Comparison of ENCODE assay signal across 29 cellular contexts in the genomic region with DNA sequence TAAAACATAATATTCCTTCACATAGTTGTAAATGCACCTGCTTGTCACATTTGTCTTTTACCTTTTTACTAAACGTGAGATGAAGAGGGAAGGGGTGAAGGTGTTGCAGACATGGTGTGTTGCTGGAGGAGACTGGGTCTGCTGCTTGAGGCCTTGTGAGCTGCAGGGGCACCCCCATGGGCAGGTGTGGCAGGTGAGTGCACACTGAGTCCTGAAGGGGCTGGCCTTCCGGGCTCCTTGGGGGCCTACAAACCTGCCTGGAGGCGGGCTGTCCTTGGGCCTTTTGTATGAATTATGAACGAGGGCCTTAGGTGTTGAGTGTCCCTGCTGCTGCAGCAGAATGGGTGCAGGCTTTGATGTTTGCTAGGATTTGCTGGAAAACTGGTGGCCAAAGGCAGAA.
"Had no signal": no experiment of that assay in that cellular context is flagged by ENCODE, and none has a peak within 500 bp of the region (broad histone marks: within the 10 kb centered on the region; RNA-seq: fewer than 3 reads in every experiment).

No MANE protein-coding gene starts in this region.

- H3K27me3 ChIP-seq: dorsolateral prefrontal cortex, gastroesophageal sphincter, heart right ventricle, left lung, neutrophil, right atrium auricular region, thyroid gland, upper lobe of left lung had no signal

- H3K4me3 Mint-ChIP-seq: endodermal cell; stimulated activated naive CD8-positive, alpha-beta T cell treated with anti-CD3 and anti-CD28 coated beads, Interleukin-15, amount 100 ng/mL, for 72 hours had no signal

- ATAC-seq: esophagus mucosa; gastroesophageal sphincter; heart right ventricle; left cardiac atrium; left lung; naive thymus-derived CD4-positive, alpha-beta T cell; sciatic nerve; stimulated activated naive CD8-positive, alpha-beta T cell treated with anti-CD3 and anti-CD28 coated beads, Interleukin-15, amount 100 ng/mL, for 72 hours had no signal

- H3K4me3 ChIP-seq: gastroesophageal sphincter, heart right ventricle, left lung, prostate gland, right atrium auricular region, smooth muscle cell, thyroid gland, upper lobe of left lung had no signal

- DNase-seq: dorsolateral prefrontal cortex; effector CD4-positive, alpha-beta T cell; endodermal cell; foreskin fibroblast; heart right ventricle; hippocampal formation; left cardiac atrium; mesendoderm; midbrain; naive thymus-derived CD4-positive, alpha-beta T cell; stimulated activated CD4-positive, alpha-beta T cell treated with anti-CD3 and anti-CD28 coated beads, Interleukin-12 subunit alpha, Interleukin-12 subunit beta, amount 100 ng/mL, for 4 hours; stimulated activated CD4-positive, alpha-beta T cell treated with anti-CD3 and anti-CD28 coated beads, Interleukin-1b, Interleukin-23, amount 100 ng/mL, for 48 hours; stimulated activated CD4-positive, alpha-beta T cell treated with anti-CD3 and anti-CD28 coated beads, Interleukin-4, amount 100 ng/mL, for 1 hour; stimulated activated CD8-positive, alpha-beta memory T cell treated with anti-CD3 and anti-CD28 coated beads, Interleukin-4, amount 100 ng/mL, for 48 hours; stimulated activated naive CD4-positive, alpha-beta T cell; stimulated activated naive CD8-positive, alpha-beta T cell treated with anti-CD3 and anti-CD28 coated beads, Interleukin-15, amount 100 ng/mL, for 72 hours; thyroid gland; upper lobe of left lung had no signal

- H3K9me3 Mint-ChIP-seq: endodermal cell; nephron; stimulated activated naive CD8-positive, alpha-beta T cell treated with anti-CD3 and anti-CD28 coated beads, Interleukin-15, amount 100 ng/mL, for 72 hours had no signal

- H2AFZ ChIP-seq: parathyroid adenoma had no signal

- H3K27me3 Mint-ChIP-seq: naive thymus-derived CD4-positive, alpha-beta T cell; stimulated activated naive CD8-positive, alpha-beta T cell treated with anti-CD3 and anti-CD28 coated beads, Interleukin-15, amount 100 ng/mL, for 72 hours had no signal

- H3K27ac Mint-ChIP-seq: endodermal cell; naive thymus-derived CD4-positive, alpha-beta T cell; nephron had no signal

- H3K4me2 ChIP-seq: smooth muscle cell had no signal

- H3K36me3 ChIP-seq: prostate gland, thyroid gland had no signal

- H3K9ac ChIP-seq: parathyroid adenoma had no signal

- H3K27ac ChIP-seq: epithelial cell of prostate, gastroesophageal sphincter, heart right ventricle, left lung, neutrophil, parathyroid adenoma, prostate gland, right atrium auricular region, thyroid gland, upper lobe of left lung had no signal

- H3K9me3 ChIP-seq: gastroesophageal sphincter, heart right ventricle, left lung, neutrophil, prostate gland, right atrium auricular region, thyroid gland, upper lobe of left lung had no signal
